ENCODE assay signal across 8 cellular contexts in genomic region chr3:86563358-86563970, GRCh38.
DNase-seq lines count a peak whose midpoint lies in the region; ATAC-seq, FAIRE-seq and TF ChIP-seq lines count a peak whose summit lies in the region.

No MANE protein-coding gene starts in this region.

- RAD21 ChIA-PET in GM12878 (lab: Charles Lee; ENCODE audit: unreplicated experiment), result no interaction called here

- TF ChIP-seq POLR2A in GM12878 (IDR thresholded peaks at IDR 0.05; ENCODE audit: low read depth, low read length), result no peak

- TF ChIP-seq CTCF in GM12878 (IDR thresholded peaks at IDR 0.05 in 2 of 3, conservative IDR thresholded peaks at IDR 0.05 in 1 of 3; ENCODE audit: control insufficient read depth in 2 of 3, extremely low read depth in 1 of 3, insufficient read depth in 1 of 3, low read depth in 3 of 3, low read length in 3 of 3) (peak; percentile 51 to 60 (median 52); a peak in 5 of 6 replicates), lower lobe of right lung (IDR thresholded peaks at IDR 0.05) (peak; percentile 51)

- intact Hi-C loops in GM12878 (cut with micrococcal nuclease; ENCODE audit: unreplicated experiment) (loop anchor here (1.0 to 10.0 kb wide), 2 partner anchors 369 to 742 kb away; no protein-coding TSS in a partner anchor), lower lobe of right lung (cut with DNase I) (no loop called here)

- peak; percentile 69 for ATAC-seq in HG02642 (IDR thresholded peaks at IDR 0.05; ENCODE audit: poor library complexity, unreplicated experiment)
- ATAC-seq in GM12878, result peak; percentile 65; the same call in 2 of the 3 replicates
- ATAC-seq in lower lobe of right lung, result no peak
- no peak for ATAC-seq in GM18867 (IDR thresholded peaks at IDR 0.05; ENCODE audit: unreplicated experiment)

- WGBS in GM12878 (ENCODE audit: insufficient coverage, insufficient replicate concordance, low lambda C conversion rate, missing lambda C conversion rate), result 0% methylated on average over 2 of the region's 2 CpGs

- FAIRE-seq in GM12878 (lab: Jason Lieb, UNC), result peak; percentile 69

- H3K4me1 ChIP-seq in GM12878 (ENCODE audit: control insufficient read depth, insufficient read depth, low read length) (no peaks in the 10 kb centered on the region), lower lobe of right lung (no peaks in the 10 kb centered on the region)

- no peak overlapping the region for H3K9ac ChIP-seq in GM12878 (ENCODE audit: control insufficient read depth, insufficient read depth, low read length)

- peak; percentile 45 for DNase-seq in G401 (ENCODE audit: low spot score)
- DNase-seq in NCI-H2107 treated with DMSO at 0.1 percent for 48 hours (lab: John Stamatoyannopoulos, UW; ENCODE audit: unreplicated experiment), result peak; percentile 87
- DNase-seq in GM12878 (ENCODE audit: low read depth, low spot score), result no peak
- DNase-seq in lower lobe of right lung, result no peak
- no peak for DNase-seq in stimulated activated CD8-positive, alpha-beta memory T cell treated with anti-CD3 and anti-CD28 coated beads, Interleukin-4, amount 100 ng/mL, for 48 hours
- no peak for DNase-seq in activated CD8-positive, alpha-beta memory T cell treated with anti-CD3 and anti-CD28 coated beads, Interleukin-2, amount 50 U/mL, for 4 hours

- H3K36me3 ChIP-seq in GM12878 (ENCODE audit: control insufficient read depth in 2 of 2, insufficient read depth in 2 of 2, low read length in 1 of 2) (no peaks in the 10 kb centered on the region), lower lobe of right lung (no peaks in the 10 kb centered on the region)

- CTCF ChIA-PET in GM12878 (lab: Yijun Ruan, JAX), result interaction anchor here (0.7 to 2.6 kb wide), 8 partner anchors 9 to 743 kb away, joined by 3 to 24 read pairs (median 3); no protein-coding TSS in a partner anchor

- in situ Hi-C loops in G401 (cut with HindIII; ENCODE audit: low sequenced_read_pairs), result no loop called here
- in situ Hi-C loops in GM12878 (cut with MboI), result no loop called here

- no TSS peak for BruUV-seq in GM12878 (replicated peaks; lab: Mats Ljungman, UMichigan)

- no peak overlapping the region for H3K4me3 ChIP-seq in GM12878
- no peak overlapping the region for H3K4me3 ChIP-seq in lower lobe of right lung

- no peaks in the 10 kb centered on the region for H4K20me1 ChIP-seq in GM12878 (ENCODE audit: control insufficient read depth, insufficient read depth)

- no peaks in the 10 kb centered on the region for H3K79me2 ChIP-seq in GM12878 (ENCODE audit: control insufficient read depth, insufficient read depth, low read length)

- H3K27me3 ChIP-seq in GM12878 (replicated peaks in 1 of 2; ENCODE audit: control insufficient read depth in 2 of 2, insufficient read depth in 2 of 2, low read length in 1 of 2) (no peaks in the 10 kb centered on the region), lower lobe of right lung (ENCODE audit: low read depth) (no peaks in the 10 kb centered on the region)

- TF ChIP-seq RAD21 in GM12878 (IDR thresholded peaks at IDR 0.05; ENCODE audit: insufficient read depth, low read depth, low read length), result peak; percentile 38

- TF ChIP-seq EP300 in GM12878 (IDR thresholded peaks at IDR 0.05; ENCODE audit: borderline replicate concordance in 1 of 2, control insufficient read depth in 1 of 2, low read depth in 2 of 2, low read length in 2 of 2), result no peak

- no peaks in the 10 kb centered on the region for H3K9me3 ChIP-seq in GM12878 (replicated peaks; ENCODE audit: control insufficient read depth, insufficient read depth, low read length)
- H3K9me3 ChIP-seq in lower lobe of right lung, result no peaks in the 10 kb centered on the region

- POLR2A ChIA-PET in GM12878 (lab: Charles Lee), result no interaction called here

- H3K27ac ChIP-seq in GM12878 (ENCODE audit: control insufficient read depth, insufficient read depth) (no peak overlapping the region), lower lobe of right lung (no peak overlapping the region)

- SMC1A ChIA-PET in GM12878 (lab: Charles Lee; ENCODE audit: uncharacterized antibody, unreplicated experiment), result interaction anchor here (1.6 to 1.8 kb wide), 2 partner anchors 10 to 745 kb away, joined by 3 read pairs; no protein-coding TSS in a partner anchor

- H3K4me2 ChIP-seq in GM12878 (ENCODE audit: control insufficient read depth, insufficient read depth), result no peak overlapping the region

- no peak overlapping the region for H2AFZ ChIP-seq in GM12878 (ENCODE audit: control insufficient read depth, low read depth, low read length)

TF ChIP-seq in GM12878, 131 proteins besides CTCF, POLR2A, EP300 and RAD21:
- no peak for TF ChIP-seq ZNF687 (IDR thresholded peaks at IDR 0.05)
- TF ChIP-seq MLLT1 (IDR thresholded peaks at IDR 0.05), result no peak
- TF ChIP-seq SMC3 (IDR thresholded peaks at IDR 0.05; ENCODE audit: borderline replicate concordance, low read length), result peak; percentile 23; the same call in 1 of the 2 replicates

Comparison
In these comparisons a context has a peak if more than half of its experiments do, and no peak if none do; other contexts are left out.
1. DNase-seq: peak in G401 (single experiment) and NCI-H2107 treated with DMSO at 0.1 percent for 48 hours (single experiment); none in GM12878 (single experiment), lower lobe of right lung (single experiment), stimulated activated CD8-positive, alpha-beta memory T cell treated with anti-CD3 and anti-CD28 coated beads, Interleukin-4, amount 100 ng/mL, for 48 hours (single experiment) and activated CD8-positive, alpha-beta memory T cell treated with anti-CD3 and anti-CD28 coated beads, Interleukin-2, amount 50 U/mL, for 4 hours (single experiment).
2. ATAC-seq: peak in HG02642 (single experiment) and GM12878 (single experiment); none in lower lobe of right lung (0 of 2) and GM18867 (single experiment).